In genomic region chr2:207505728-207506127, GRCh38 we compare ENCODE assay signal across 9 cellular contexts. TPM values are rescaled to one million over a fixed set of nuclear protein-coding genes. Genes with fewer than 3 reads are reported as not detected.
DNase-seq lines count a peak whose midpoint lies in the region; ATAC-seq, FAIRE-seq and TF ChIP-seq lines count a peak whose summit lies in the region.
"Had no signal": no experiment of that assay in that cellular context is flagged by ENCODE, and none has a peak within 500 bp of the region (broad histone marks: within the 10 kb centered on the region; RNA-seq: fewer than 3 reads in every experiment).

No MANE protein-coding gene starts in this region.

- DNase-seq in 8988T (peak; percentile 30), HFFc6 (peak; percentile 79), keratinocyte (ENCODE audit: low read depth, low spot score) (no peak), HAP-1 (ENCODE audit: low spot score in 2 of 2) (no peak), NCI-H526 (lab: John Stamatoyannopoulos, UW) (no peak)
- DNase-seq: left cardiac atrium had no signal

- H2AFZ ChIP-seq in keratinocyte (ENCODE audit: control insufficient read depth, low read length), result no peak overlapping the region

- H3K9me1 ChIP-seq in keratinocyte (ENCODE audit: control insufficient read depth, extremely low read depth, insufficient read depth, low read length), result no peaks in the 10 kb centered on the region

- H3K4me3 ChIP-seq in keratinocyte (ENCODE audit: control insufficient read depth in 2 of 3, extremely low read depth in 1 of 3, insufficient read depth in 2 of 3, low read depth in 1 of 3, low read length in 3 of 3), result peak overlapping the region in 2 of 3 experiments; percentile 41 to 52
- H3K4me3 ChIP-seq in HAP-1, result no peak overlapping the region

- H3K4me2 ChIP-seq in keratinocyte (ENCODE audit: control insufficient read depth, extremely low read depth, insufficient read depth, low read depth, low read length), result peak overlapping the region; percentile 86

- no peaks in the 10 kb centered on the region for H3K27me3 Mint-ChIP-seq in HFFc6 (ENCODE audit: insufficient read depth)
- H3K27me3 Mint-ChIP-seq in activated naive CD4-positive, alpha-beta T cell treated with anti-CD3 and anti-CD28 coated beads, Interleukin-2, amount 50 U/mL, for 24 hours, result no peaks in the 10 kb centered on the region

- peaks cover 0 to 1% of the 10 kb centered on the region in 2 experiments for H3K36me3 ChIP-seq in keratinocyte (ENCODE audit: control insufficient read depth in 2 of 2, extremely low read depth in 1 of 2, insufficient read depth in 2 of 2, low read length in 2 of 2)
- no peaks in the 10 kb centered on the region for H3K36me3 ChIP-seq in HAP-1 (replicated peaks)

- peak overlapping the region; percentile 74 for H3K27ac Mint-ChIP-seq in HFFc6
- peak overlapping the region; percentile 77 for H3K27ac Mint-ChIP-seq in activated naive CD4-positive, alpha-beta T cell treated with anti-CD3 and anti-CD28 coated beads, Interleukin-2, amount 50 U/mL, for 24 hours

- H3K9ac ChIP-seq in keratinocyte (ENCODE audit: control insufficient read depth, extremely low read depth, insufficient read depth, low read length), result peak overlapping the region; percentile 78

- no peaks in the 10 kb centered on the region for H3K9me3 Mint-ChIP-seq in HFFc6
- H3K9me3 Mint-ChIP-seq in activated naive CD4-positive, alpha-beta T cell treated with anti-CD3 and anti-CD28 coated beads, Interleukin-2, amount 50 U/mL, for 24 hours, result no peaks in the 10 kb centered on the region

- in situ Hi-C loops in HAP-1 (cut with MboI; ENCODE audit: low sequenced_read_pairs), result no loop called here

- no peaks in the 10 kb centered on the region for H3K36me3 Mint-ChIP-seq in HFFc6 (ENCODE audit: low read depth)
- H3K36me3 Mint-ChIP-seq in activated naive CD4-positive, alpha-beta T cell treated with anti-CD3 and anti-CD28 coated beads, Interleukin-2, amount 50 U/mL, for 24 hours, result peaks cover 5% of the 10 kb centered on the region

- TF ChIP-seq CTCF in HFFc6 (IDR thresholded peaks at IDR 0.05), result no peak
- TF ChIP-seq CTCF in keratinocyte (optimal IDR thresholded peaks at IDR 0.05 in 1 of 3, IDR thresholded peaks at IDR 0.05 in 1 of 3, conservative IDR thresholded peaks at IDR 0.05 in 1 of 3; ENCODE audit: extremely low read depth in 1 of 3, insufficient read depth in 2 of 3, low read length in 3 of 3), result no peak

- peak; percentile 89 for FAIRE-seq in keratinocyte (lab: Jason Lieb, UNC)

- no peaks in the 10 kb centered on the region for H4K20me1 ChIP-seq in keratinocyte (ENCODE audit: control insufficient read depth, extremely low read depth, insufficient read depth, low read length)

- H3K4me3 Mint-ChIP-seq in HFFc6, result peak overlapping the region; percentile 39
- H3K4me3 Mint-ChIP-seq in activated naive CD4-positive, alpha-beta T cell treated with anti-CD3 and anti-CD28 coated beads, Interleukin-2, amount 50 U/mL, for 24 hours, result peak overlapping the region; percentile 40

- dilution Hi-C loops in keratinocyte (cut with MboI; ENCODE audit: extremely low pct_ligation_motif_present, low sequenced_read_pairs), result no loop called here

- no peaks in the 10 kb centered on the region for H3K9me3 ChIP-seq in keratinocyte (ENCODE audit: control insufficient read depth, low read depth, low read length)
- no peaks in the 10 kb centered on the region for H3K9me3 ChIP-seq in HAP-1

- peak overlapping the region; percentile 96 for H3K27ac ChIP-seq in keratinocyte (ENCODE audit: control insufficient read depth, insufficient read depth, low read length)

- H3K4me1 ChIP-seq in keratinocyte (ENCODE audit: control insufficient read depth, extremely low read depth, insufficient read depth, low read length) (peaks cover 37% of the 10 kb centered on the region), HAP-1 (no peaks in the 10 kb centered on the region)

- H3K4me1 Mint-ChIP-seq in HFFc6 (ENCODE audit: low read depth), result peaks cover 40% of the 10 kb centered on the region
- peaks cover 56% of the 10 kb centered on the region for H3K4me1 Mint-ChIP-seq in activated naive CD4-positive, alpha-beta T cell treated with anti-CD3 and anti-CD28 coated beads, Interleukin-2, amount 50 U/mL, for 24 hours

- ATAC-seq in HG03135 (IDR thresholded peaks at IDR 0.05; ENCODE audit: unreplicated experiment) (no peak), HG02885 (IDR thresholded peaks at IDR 0.05; ENCODE audit: poor library complexity, unreplicated experiment) (no peak)

- no peaks in the 10 kb centered on the region for H3K79me2 ChIP-seq in keratinocyte (ENCODE audit: control insufficient read depth, insufficient read depth, low read length)

- H3K27me3 ChIP-seq in keratinocyte (ENCODE audit: control insufficient read depth, extremely low read depth, insufficient read depth, low read length) (no peaks in the 10 kb centered on the region), HAP-1 (ENCODE audit: low read depth) (no peaks in the 10 kb centered on the region; the same call in 1 of the 2 replicates)

RNA-seq across cellular contexts. Expression of gene CREB1, which starts 24.0 kb away (rescaled TPM):
- total RNA-seq in HFFc6 (2021; fragmentation: NEBNext Ultra II Directional; extraction: Animal tissue kit (Norgen Biotek cat#: 25700)), result 10 to 100 TPM; 32.9 to 51.8 (median 48.9) TPM
- 35.6 to 56.1 TPM (median 38.9 TPM) in 3 replicates for polyA plus RNA-seq in keratinocyte
- 16.4 TPM for polyA plus RNA-seq in keratinocyte (2011; ENCODE audit: low read depth)
- 16.5 and 35.8 TPM in 2 replicates for polyA plus RNA-seq in keratinocyte (2011; cell fraction: cytosol; rRNA removed)
- 42.4 and 46.0 TPM in 2 replicates for polyA plus RNA-seq in keratinocyte (2011; cell fraction: nucleus; rRNA removed)
- 12.6 and 30.3 TPM in 2 replicates for polyA plus RNA-seq in keratinocyte (2012; ENCODE audit: low replicate concordance)
- polyA minus RNA-seq in keratinocyte, result 62.2 to 125 TPM (median 111 TPM) in 3 replicates
- polyA minus RNA-seq in keratinocyte (2011; cell fraction: cytosol; rRNA and poly(A)+ RNA removed), result 26.9 TPM
- polyA minus RNA-seq in keratinocyte (2011; cell fraction: nucleus; rRNA and poly(A)+ RNA removed), result 33.4 and 71.0 TPM in 2 replicates

Comparison
In these comparisons a context has a peak if more than half of its experiments do, and no peak if none do; other contexts are left out.
1. DNase-seq: peak in 8988T (single experiment) and HFFc6 (single experiment); none in keratinocyte (single experiment), HAP-1 (0 of 2) and NCI-H526 (0 of 2).